In the genomic region with DNA sequence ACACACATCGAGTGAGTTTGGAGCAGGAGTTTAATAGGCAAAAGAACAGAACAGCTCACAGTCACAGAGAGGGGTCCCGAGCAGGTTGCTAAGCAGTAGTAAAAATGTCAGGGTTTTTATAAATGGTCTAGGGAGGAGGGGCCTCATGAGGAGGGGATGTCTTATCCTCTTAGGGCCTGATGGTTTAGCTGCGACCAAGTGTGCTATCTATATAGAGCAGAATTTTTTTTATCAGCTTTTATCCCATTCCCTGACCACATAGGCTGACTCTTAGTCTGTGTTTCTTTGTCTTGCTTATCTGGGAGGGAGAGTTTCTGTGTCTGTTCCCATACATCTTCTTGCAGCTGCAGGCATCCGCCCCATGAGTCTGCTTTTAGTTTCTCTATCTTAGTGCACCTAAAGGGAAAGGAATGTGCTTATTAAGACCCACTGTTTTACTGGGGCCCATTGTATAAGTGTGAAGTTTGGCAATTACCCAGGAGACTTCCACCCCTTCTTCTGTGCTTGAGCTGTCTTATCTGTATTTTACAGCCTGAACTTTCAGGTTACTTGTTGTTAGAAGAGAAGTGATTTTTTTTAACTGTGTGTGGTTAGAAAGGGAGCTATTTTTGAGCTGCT, we compare ENCODE assay signal across 8 cellular contexts. TPM values are rescaled to one million over a fixed set of nuclear protein-coding genes. Genes with fewer than 3 reads are reported as not detected.
DNase-seq lines count a peak whose midpoint lies in the region; ATAC-seq lines count a peak whose summit lies in the region.

No MANE protein-coding gene starts in this region.

- peak overlapping the region; percentile 53 to 86 for H3K27ac Mint-ChIP-seq in natural killer cell treated with Interleukin-12 subunit alpha and Interleukin-12 subunit beta and Interleukin-15 and Interleukin-18, amount 100 ng/mL, for 72 hours

- no peaks in the 10 kb centered on the region for H3K9me3 Mint-ChIP-seq in natural killer cell treated with Interleukin-12 subunit alpha and Interleukin-12 subunit beta and Interleukin-15 and Interleukin-18, amount 100 ng/mL, for 72 hours

- no peaks in the 10 kb centered on the region for H3K27me3 Mint-ChIP-seq in natural killer cell treated with Interleukin-12 subunit alpha and Interleukin-12 subunit beta and Interleukin-15 and Interleukin-18, amount 100 ng/mL, for 72 hours

- H3K4me3 Mint-ChIP-seq in natural killer cell treated with Interleukin-12 subunit alpha and Interleukin-12 subunit beta and Interleukin-15 and Interleukin-18, amount 100 ng/mL, for 72 hours = peak overlapping the region; percentile 83

- peaks cover 31 to 37% of the 10 kb centered on the region in 2 donors for H3K4me1 Mint-ChIP-seq in natural killer cell treated with Interleukin-12 subunit alpha and Interleukin-12 subunit beta and Interleukin-15 and Interleukin-18, amount 100 ng/mL, for 72 hours (ENCODE audit: low read depth in 2 of 2)

- ATAC-seq in GM19025 (IDR thresholded peaks at IDR 0.05; ENCODE audit: low read depth, unreplicated experiment) = peak; percentile 44
- ATAC-seq in natural killer cell treated with Interleukin-12 subunit alpha and Interleukin-12 subunit beta and Interleukin-15 and Interleukin-18, amount 100 ng/mL, for 72 hours = peak in 1 of 2 donors; percentile 31
- no peak for ATAC-seq in HG03354 (IDR thresholded peaks at IDR 0.05; ENCODE audit: poor library complexity, severe bottlenecking, unreplicated experiment)

- no peaks in the 10 kb centered on the region for H3K36me3 Mint-ChIP-seq in natural killer cell treated with Interleukin-12 subunit alpha and Interleukin-12 subunit beta and Interleukin-15 and Interleukin-18, amount 100 ng/mL, for 72 hours

- in situ Hi-C loops in KBM-7 (cut with MboI; ENCODE audit: low pct_unique_long_range_greater_than_20kb, low sequenced_read_pairs) = no loop called here

- DNase-seq in KBM-7 = peak; percentile 37
- peak; percentile 73 for DNase-seq in dermis blood vessel endothelial cell
- no peak for DNase-seq in natural killer cell treated with Interleukin-12 subunit alpha and Interleukin-12 subunit beta and Interleukin-15 and Interleukin-18, amount 100 ng/mL, for 72 hours (ENCODE audit: low spot score)
- DNase-seq in activated gamma-delta T cell treated with Interleukin-2 at 50 U/mL for 16 hours = no peak
- no peak for DNase-seq in NCI-H2107 treated with DMSO at 0.1 percent for 48 hours (lab: John Stamatoyannopoulos, UW; ENCODE audit: unreplicated experiment)
- DNase-seq in NCI-H2171 treated with DMSO at 0.1 percent for 48 hours (lab: John Stamatoyannopoulos, UW) = no peak

RNA-seq across cellular contexts. Expression of gene GMCL1, which starts 30.4 kb away (rescaled TPM):
- 12.1 and 13.6 TPM in 2 replicates for total RNA-seq in dermis blood vessel endothelial cell
- total RNA-seq in natural killer cell treated with Interleukin-12 subunit alpha and Interleukin-12 subunit beta and Interleukin-15 and Interleukin-18, amount 100 ng/mL, for 72 hours = 10 to 100 TPM; 18.6 to 36.7 TPM

RNA-seq across cellular contexts. Expression of gene ANXA4, which starts 57.1 kb away (rescaled TPM):
- total RNA-seq in dermis blood vessel endothelial cell = 37.3 and 44.0 TPM in 2 replicates
- 10 to 100 TPM; 15.2 to 21.7 TPM for total RNA-seq in natural killer cell treated with Interleukin-12 subunit alpha and Interleukin-12 subunit beta and Interleukin-15 and Interleukin-18, amount 100 ng/mL, for 72 hours

Comparison
In these comparisons a context has a peak if more than half of its experiments do, and no peak if none do; other contexts are left out.
1. DNase-seq: peak in KBM-7 (single experiment) and dermis blood vessel endothelial cell (single experiment); none in natural killer cell treated with Interleukin-12 subunit alpha and Interleukin-12 subunit beta and Interleukin-15 and Interleukin-18, amount 100 ng/mL, for 72 hours (single experiment), activated gamma-delta T cell treated with Interleukin-2 at 50 U/mL for 16 hours (single experiment), NCI-H2107 treated with DMSO at 0.1 percent for 48 hours (single experiment) and NCI-H2171 treated with DMSO at 0.1 percent for 48 hours (single experiment).